Comparison of ENCODE assay signal across 1 cellular context in genomic region chr2:182870227-182870626, GRCh38.
TF ChIP-seq lines count a peak whose summit lies in the region.

No MANE protein-coding gene starts in this region.

TF ChIP-seq in GM23338, 12 proteins besides CTCF, POLR2A, EP300 and RAD21 (continued from another document):
- TF ChIP-seq, protein P1, sequence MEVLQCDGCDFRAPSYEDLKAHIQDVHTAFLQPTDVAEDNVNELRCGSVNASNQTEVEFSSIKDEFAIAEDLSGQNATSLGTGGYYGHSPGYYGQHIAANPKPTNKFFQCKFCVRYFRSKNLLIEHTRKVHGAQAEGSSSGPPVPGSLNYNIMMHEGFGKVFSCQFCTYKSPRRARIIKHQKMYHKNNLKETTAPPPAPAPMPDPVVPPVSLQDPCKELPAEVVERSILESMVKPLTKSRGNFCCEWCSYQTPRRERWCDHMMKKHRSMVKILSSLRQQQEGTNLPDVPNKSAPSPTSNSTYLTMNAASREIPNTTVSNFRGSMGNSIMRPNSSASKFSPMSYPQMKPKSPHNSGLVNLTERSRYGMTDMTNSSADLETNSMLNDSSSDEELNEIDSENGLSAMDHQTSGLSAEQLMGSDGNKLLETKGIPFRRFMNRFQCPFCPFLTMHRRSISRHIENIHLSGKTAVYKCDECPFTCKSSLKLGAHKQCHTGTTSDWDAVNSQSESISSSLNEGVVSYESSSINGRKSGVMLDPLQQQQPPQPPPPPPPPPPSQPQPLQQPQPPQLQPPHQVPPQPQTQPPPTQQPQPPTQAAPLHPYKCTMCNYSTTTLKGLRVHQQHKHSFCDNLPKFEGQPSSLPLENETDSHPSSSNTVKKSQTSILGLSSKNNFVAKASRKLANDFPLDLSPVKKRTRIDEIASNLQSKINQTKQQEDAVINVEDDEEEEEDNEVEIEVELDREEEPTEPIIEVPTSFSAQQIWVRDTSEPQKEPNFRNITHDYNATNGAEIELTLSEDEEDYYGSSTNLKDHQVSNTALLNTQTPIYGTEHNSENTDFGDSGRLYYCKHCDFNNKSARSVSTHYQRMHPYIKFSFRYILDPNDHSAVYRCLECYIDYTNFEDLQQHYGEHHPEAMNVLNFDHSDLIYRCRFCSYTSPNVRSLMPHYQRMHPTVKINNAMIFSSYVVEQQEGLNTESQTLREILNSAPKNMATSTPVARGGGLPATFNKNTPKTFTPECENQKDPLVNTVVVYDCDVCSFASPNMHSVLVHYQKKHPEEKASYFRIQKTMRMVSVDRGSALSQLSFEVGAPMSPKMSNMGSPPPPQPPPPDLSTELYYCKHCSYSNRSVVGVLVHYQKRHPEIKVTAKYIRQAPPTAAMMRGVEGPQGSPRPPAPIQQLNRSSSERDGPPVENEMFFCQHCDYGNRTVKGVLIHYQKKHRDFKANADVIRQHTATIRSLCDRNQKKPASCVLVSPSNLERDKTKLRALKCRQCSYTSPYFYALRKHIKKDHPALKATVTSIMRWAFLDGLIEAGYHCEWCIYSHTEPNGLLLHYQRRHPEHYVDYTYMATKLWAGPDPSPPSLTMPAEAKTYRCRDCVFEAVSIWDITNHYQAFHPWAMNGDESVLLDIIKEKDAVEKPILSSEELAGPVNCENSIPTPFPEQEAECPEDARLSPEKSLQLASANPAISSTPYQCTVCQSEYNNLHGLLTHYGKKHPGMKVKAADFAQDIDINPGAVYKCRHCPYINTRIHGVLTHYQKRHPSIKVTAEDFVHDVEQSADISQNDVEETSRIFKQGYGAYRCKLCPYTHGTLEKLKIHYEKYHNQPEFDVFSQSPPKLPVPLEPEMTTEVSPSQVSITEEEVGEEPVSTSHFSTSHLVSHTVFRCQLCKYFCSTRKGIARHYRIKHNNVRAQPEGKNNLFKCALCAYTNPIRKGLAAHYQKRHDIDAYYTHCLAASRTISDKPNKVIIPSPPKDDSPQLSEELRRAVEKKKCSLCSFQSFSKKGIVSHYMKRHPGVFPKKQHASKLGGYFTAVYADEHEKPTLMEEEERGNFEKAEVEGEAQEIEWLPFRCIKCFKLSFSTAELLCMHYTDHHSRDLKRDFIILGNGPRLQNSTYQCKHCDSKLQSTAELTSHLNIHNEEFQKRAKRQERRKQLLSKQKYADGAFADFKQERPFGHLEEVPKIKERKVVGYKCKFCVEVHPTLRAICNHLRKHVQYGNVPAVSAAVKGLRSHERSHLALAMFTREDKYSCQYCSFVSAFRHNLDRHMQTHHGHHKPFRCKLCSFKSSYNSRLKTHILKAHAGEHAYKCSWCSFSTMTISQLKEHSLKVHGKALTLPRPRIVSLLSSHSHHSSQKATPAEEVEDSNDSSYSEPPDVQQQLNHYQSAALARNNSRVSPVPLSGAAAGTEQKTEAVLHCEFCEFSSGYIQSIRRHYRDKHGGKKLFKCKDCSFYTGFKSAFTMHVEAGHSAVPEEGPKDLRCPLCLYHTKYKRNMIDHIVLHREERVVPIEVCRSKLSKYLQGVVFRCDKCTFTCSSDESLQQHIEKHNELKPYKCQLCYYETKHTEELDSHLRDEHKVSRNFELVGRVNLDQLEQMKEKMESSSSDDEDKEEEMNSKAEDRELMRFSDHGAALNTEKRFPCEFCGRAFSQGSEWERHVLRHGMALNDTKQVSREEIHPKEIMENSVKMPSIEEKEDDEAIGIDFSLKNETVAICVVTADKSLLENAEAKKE (CRISPR knock-in tag; IDR thresholded peaks at IDR 0.05), result no peak
- no peak for TF ChIP-seq NANOG (IDR thresholded peaks at IDR 0.05; ENCODE audit: borderline replicate concordance)
